Comparison of ENCODE assay signal across 8 cellular contexts in the genomic region with DNA sequence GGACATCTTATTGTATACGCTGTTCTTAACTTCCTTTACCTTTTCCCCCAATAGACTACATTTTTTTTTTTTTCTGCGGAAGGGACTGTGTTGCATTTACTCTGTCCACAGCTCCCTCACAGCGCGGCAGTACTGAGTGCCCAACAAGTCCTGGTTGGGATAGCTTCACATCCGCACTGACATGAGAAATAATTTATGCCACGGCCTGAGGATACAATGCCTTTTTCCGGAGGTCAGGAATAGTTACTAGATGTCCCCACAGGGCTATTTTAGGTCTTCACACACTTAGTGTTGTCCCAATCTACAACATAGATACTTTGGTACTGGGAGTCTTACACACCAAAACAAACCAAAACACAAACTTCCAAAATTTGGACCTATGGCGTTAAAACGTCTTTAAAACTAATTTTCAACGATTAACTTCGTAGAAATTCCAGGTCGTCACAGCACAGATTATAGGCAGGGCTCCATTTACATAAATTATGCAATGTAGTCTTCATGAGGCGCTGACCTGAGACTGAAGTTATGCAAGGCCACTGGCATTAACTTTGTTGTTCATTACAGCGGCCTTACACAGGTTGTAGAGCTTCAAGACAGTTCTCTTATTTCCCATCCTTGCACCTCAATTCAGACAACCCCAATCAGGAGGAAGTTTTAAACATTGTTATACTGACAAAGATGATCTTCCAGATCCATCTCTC. TPM values are rescaled to one million over a fixed set of nuclear protein-coding genes. Genes with fewer than 3 reads are reported as not detected.
DNase-seq lines count a peak whose midpoint lies in the region; ATAC-seq and TF ChIP-seq lines count a peak whose summit lies in the region.

No MANE protein-coding gene starts in this region.

- DNase-seq in GF-D8 (lab: John Stamatoyannopoulos, UW), result peak; percentile 58
- peak; percentile 78 for DNase-seq in SKM-1 (lab: John Stamatoyannopoulos, UW; ENCODE audit: unreplicated experiment)
- peak; percentile 43 for DNase-seq in fibroblast of gingiva (ENCODE audit: low read depth)
- DNase-seq in ovary, result no peak
- DNase-seq in middle frontal gyrus (ENCODE audit: extremely low spot score, low spot score), result no peak

- no peaks in the 10 kb centered on the region for H3K27me3 ChIP-seq in ovary

- peaks cover 9% of the 10 kb centered on the region for H3K4me1 ChIP-seq in ovary (ENCODE audit: insufficient read depth)

- peak overlapping the region in 1 of 2 donors; percentile 67 for H3K27ac ChIP-seq in ovary

- WGBS in ovary, 3 donors, result 55 to 67% (median 63%) methylated on average over 14 of the region's 14 CpGs

- TF ChIP-seq CTCF in ovary (IDR thresholded peaks at IDR 0.05), result no peak

- no peaks in the 10 kb centered on the region for H3K9me3 ChIP-seq in ovary

- H3K36me3 ChIP-seq in ovary, result no peaks in the 10 kb centered on the region

- peak overlapping the region; percentile 26 for H3K4me3 ChIP-seq in ovary

- TF ChIP-seq EP300 in ovary (IDR thresholded peaks at IDR 0.05), result no peak

- intact Hi-C loops in ovary (cut with DNase I), result no loop called here

- no peak for TF ChIP-seq POLR2A in ovary (IDR thresholded peaks at IDR 0.05)

- peak; percentile 3 for ATAC-seq in HG02981 (IDR thresholded peaks at IDR 0.05; ENCODE audit: unreplicated experiment)
- ATAC-seq in GM18858 (IDR thresholded peaks at IDR 0.05; ENCODE audit: unreplicated experiment), result no peak
- no peak for ATAC-seq in HG02938 (IDR thresholded peaks at IDR 0.05; ENCODE audit: unreplicated experiment)

RNA-seq across cellular contexts. Expression of a gene that starts 1.0 kb away (rescaled TPM):
- total RNA-seq in ovary, result 100 to 1,000 TPM; 201 to 589 (median 367) TPM
- polyA plus RNA-seq in ovary, result 100 to 1,000 TPM; 434 to 514 TPM

RNA-seq across cellular contexts. Expression of a gene that starts 12.3 kb away (rescaled TPM):
- total RNA-seq in ovary, result 1 to 10 TPM in 1 of 7 donors, under 1 TPM in 5, not detected in 1; 0.15 to 2.3 (median 0.28) TPM
- polyA plus RNA-seq in ovary, result under 1 TPM; 0.07 to 0.81 TPM

Comparison
In these comparisons a context has a peak if more than half of its experiments do, and no peak if none do; other contexts are left out.
1. DNase-seq: peak in GF-D8 (single experiment), SKM-1 (single experiment) and fibroblast of gingiva (single experiment); none in ovary (0 of 5) and middle frontal gyrus (single experiment).